Comparison of ENCODE assay signal across 23 cellular contexts in the genomic region with DNA sequence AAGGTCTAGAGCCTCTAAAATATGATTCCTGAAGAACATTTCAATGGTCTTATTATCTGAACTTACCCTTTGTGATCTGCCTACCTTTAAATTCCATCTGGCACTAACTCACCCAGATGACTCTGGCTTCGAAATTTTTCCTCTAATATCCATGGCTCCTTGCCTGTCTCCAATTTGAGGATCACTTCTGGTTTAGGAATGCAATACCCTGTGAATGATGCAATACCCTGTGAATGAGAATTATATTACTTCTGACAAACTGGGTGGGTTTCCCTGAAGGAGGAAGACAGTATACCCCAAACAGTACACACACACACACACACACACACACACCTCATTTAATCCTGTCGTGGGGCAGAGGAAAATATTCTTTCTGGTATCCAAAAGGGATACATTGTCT.
DNase-seq lines count a peak whose midpoint lies in the region; ATAC-seq, FAIRE-seq and TF ChIP-seq lines count a peak whose summit lies in the region.
"Had no signal": no experiment of that assay in that cellular context is flagged by ENCODE, and none has a peak within 500 bp of the region (broad histone marks: within the 10 kb centered on the region; RNA-seq: fewer than 3 reads in every experiment).

No MANE protein-coding gene starts in this region.

- POLR2A ChIA-PET in IMR-90 (lab: Charles Lee; ENCODE audit: unreplicated experiment) = no interaction called here
- POLR2A ChIA-PET in K562 (lab: Yijun Ruan, JAX) = no interaction called here

- H3K9me1 ChIP-seq in IMR-90 (ENCODE audit: insufficient read depth, low read length) (no peaks in the 10 kb centered on the region), K562 (ENCODE audit: control insufficient read depth, insufficient read depth, low read length) (no peaks in the 10 kb centered on the region)

- H2BK5ac ChIP-seq in IMR-90 (ENCODE audit: low read depth, low read length, poor library complexity, severe bottlenecking) = no peak overlapping the region

- H3K4me2 ChIP-seq in IMR-90 (ENCODE audit: low read depth, low read length) = no peak overlapping the region
- no peak overlapping the region for H3K4me2 ChIP-seq in K562 (ENCODE audit: insufficient read depth, low read length)
- H3K4me2 ChIP-seq: A549; BLaER1 treated with 17β-estradiol and CSF1 and Interleukin-3, amounts not matched to agents 10 nM and 100 nM had no signal

- TF ChIP-seq EP300 in K562 (IDR thresholded peaks at IDR 0.05; ENCODE audit: low read length) = no peak

- H3K4me3 Mint-ChIP-seq in activated T-cell treated with anti-CD3 and anti-CD28 coated beads, Interleukin-2, amount 50 U/mL, for 72 hours = no peak overlapping the region
- H3K4me3 Mint-ChIP-seq in endothelial cell (ENCODE audit: unreplicated experiment) (peak overlapping the region; percentile 73), chondrocyte (ENCODE audit: unreplicated experiment) (no peak overlapping the region)
- H3K4me3 Mint-ChIP-seq: B cell; CD4-positive, alpha-beta T cell; CD8-positive, alpha-beta T cell had no signal

- ATAC-seq in activated T-cell treated with anti-CD3 and anti-CD28 coated beads, Interleukin-2, amount 50 U/mL, for 72 hours (replicated peaks in 1 of 2) = no peak
- ATAC-seq in IMR-90 (ENCODE audit: low read depth) = no peak
- ATAC-seq in K562 = no peak
- no peak for ATAC-seq in HG02870 (IDR thresholded peaks at IDR 0.05; ENCODE audit: unreplicated experiment)
- ATAC-seq: A549; CD8-positive, alpha-beta T cell had no signal

- peaks cover 15 to 27% of the 10 kb centered on the region in 2 donors for H3K9me3 Mint-ChIP-seq in activated T-cell treated with anti-CD3 and anti-CD28 coated beads, Interleukin-2, amount 50 U/mL, for 72 hours
- peaks cover 50% of the 10 kb centered on the region for H3K9me3 Mint-ChIP-seq in endothelial cell (ENCODE audit: unreplicated experiment)
- peaks cover 64% of the 10 kb centered on the region for H3K9me3 Mint-ChIP-seq in chondrocyte (ENCODE audit: low read depth)

- TF ChIP-seq POLR2A in IMR-90 (IDR thresholded peaks at IDR 0.05; ENCODE audit: low read depth, low read length) (no peak), K562 (conservative IDR thresholded peaks at IDR 0.05) (no peak)

- H3K4me1 ChIP-seq in IMR-90 (ENCODE audit: control insufficient read depth, insufficient read depth, low read length) (no peaks in the 10 kb centered on the region), K562 (replicated peaks in 1 of 2; ENCODE audit: control insufficient read depth in 2 of 2, insufficient read depth in 2 of 2, low read length in 2 of 2) (no peaks in the 10 kb centered on the region)
- H3K4me1 ChIP-seq: A549; BLaER1 treated with 17β-estradiol and CSF1 and Interleukin-3, amounts not matched to agents 10 nM and 100 nM had no signal

- H3K27ac Mint-ChIP-seq in activated T-cell treated with anti-CD3 and anti-CD28 coated beads, Interleukin-2, amount 50 U/mL, for 72 hours = peak overlapping the region; percentile 82
- no peak overlapping the region for H3K27ac Mint-ChIP-seq in endothelial cell (ENCODE audit: unreplicated experiment)
- H3K27ac Mint-ChIP-seq in chondrocyte (ENCODE audit: unreplicated experiment) = no peak overlapping the region
- H3K27ac Mint-ChIP-seq: B cell; CD4-positive, alpha-beta T cell; CD8-positive, alpha-beta T cell had no signal

- H4K20me1 ChIP-seq in IMR-90 (ENCODE audit: insufficient read depth, low read length) (no peaks in the 10 kb centered on the region), K562 (replicated peaks; ENCODE audit: control insufficient read depth, insufficient read depth, low read length) (no peaks in the 10 kb centered on the region)
- H4K20me1 ChIP-seq: BLaER1 treated with 17β-estradiol and CSF1 and Interleukin-3, amounts not matched to agents 10 nM and 100 nM had no signal

- 100% methylated on average over 1 of the region's 2 CpGs; no CpG with 5 or more reads in 1 of the 2 experiments for WGBS in IMR-90 (ENCODE audit: extremely low coverage in 2 of 2, insufficient read length in 1 of 2), 2 experiments
- 94% methylated on average over 2 of the region's 2 CpGs for WGBS in K562 (ENCODE audit: insufficient coverage, low coverage, missing lambda C conversion rate)

- H2BK20ac ChIP-seq in IMR-90 (ENCODE audit: low read depth, low read length) = no peak overlapping the region

- no peak overlapping the region for H2BK15ac ChIP-seq in IMR-90 (ENCODE audit: low read depth, low read length)

- no peak overlapping the region for H4K8ac ChIP-seq in IMR-90 (ENCODE audit: low read depth in 2 of 2, low read length in 2 of 2)

- in situ Hi-C loops in IMR-90 (cut with MboI; ENCODE audit: low sequenced_read_pairs) (no loop called here), K562 (cut with MboI) (no loop called here)

- H3K27me3 ChIP-seq in IMR-90 (ENCODE audit: control insufficient read depth, insufficient read depth, low read length) = no peaks in the 10 kb centered on the region
- no peaks in the 10 kb centered on the region for H3K27me3 ChIP-seq in K562 (ENCODE audit: control insufficient read depth in 2 of 2, insufficient read depth in 2 of 2, low read length in 2 of 2)
- H3K27me3 ChIP-seq: BLaER1 treated with 17β-estradiol and CSF1 and Interleukin-3, amounts not matched to agents 10 nM and 100 nM had no signal

- no peak overlapping the region for H2AFZ ChIP-seq in IMR-90 (replicated peaks; ENCODE audit: low read length, poor library complexity)
- H2AFZ ChIP-seq in K562 (ENCODE audit: low read depth, low read length) = no peak overlapping the region

- no peak for FAIRE-seq in K562 (lab: Jason Lieb, UNC)
- FAIRE-seq: A549, D721Med, G401.6, GM12891, GM19239 had no signal

- no peak overlapping the region for H2AK9ac ChIP-seq in IMR-90 (replicated peaks; ENCODE audit: low read depth, low read length, poor library complexity)

- no peaks in the 10 kb centered on the region for H3K4me1 Mint-ChIP-seq in activated T-cell treated with anti-CD3 and anti-CD28 coated beads, Interleukin-2, amount 50 U/mL, for 72 hours (ENCODE audit: low read depth)
- H3K4me1 Mint-ChIP-seq in endothelial cell (ENCODE audit: unreplicated experiment) (no peaks in the 10 kb centered on the region), chondrocyte (ENCODE audit: low read depth) (no peaks in the 10 kb centered on the region)
- H3K4me1 Mint-ChIP-seq: B cell had no signal

- TF ChIP-seq CTCF in IMR-90 (conservative IDR thresholded peaks at IDR 0.05; ENCODE audit: low read depth, low read length) (no peak), K562 (IDR thresholded peaks at IDR 0.05 in 2 of 3, conservative IDR thresholded peaks at IDR 0.05 in 1 of 3; ENCODE audit: insufficient read depth in 2 of 3, low read depth in 1 of 3, low read length in 3 of 3) (no peak), endothelial cell (IDR thresholded peaks at IDR 0.05; ENCODE audit: unreplicated experiment) (no peak), chondrocyte (IDR thresholded peaks at IDR 0.05) (no peak)

- CTCF ChIA-PET in IMR-90 (lab: Yijun Ruan, JAX) = no interaction called here
- CTCF ChIA-PET in K562 (lab: Yijun Ruan, JAX; ENCODE audit: low intra/inter-chr PET ratio) = no interaction called here

- intact Hi-C loops in IMR-90 (cut with micrococcal nuclease) (no loop called here), K562 (cut with micrococcal nuclease) (no loop called here)

- H2BK120ac ChIP-seq in IMR-90 (ENCODE audit: low read depth, low read length) = no peak overlapping the region

- H3K9ac ChIP-seq in IMR-90 (ENCODE audit: low read depth, low read length) = no peak overlapping the region
- H3K9ac ChIP-seq in K562 (ENCODE audit: insufficient read depth in 1 of 2, low read depth in 2 of 2, low read length in 2 of 2) = no peak overlapping the region
- H3K9ac ChIP-seq: BLaER1 treated with 17β-estradiol and CSF1 and Interleukin-3, amounts not matched to agents 10 nM and 100 nM had no signal

- no peaks in the 10 kb centered on the region for H3K79me2 ChIP-seq in K562 (ENCODE audit: control insufficient read depth, insufficient read depth, low read length)

- no peak overlapping the region for H3K23ac ChIP-seq in IMR-90 (ENCODE audit: low read depth, low read length)

- no peak overlapping the region for H3K14ac ChIP-seq in IMR-90 (replicated peaks; ENCODE audit: low read depth, low read length)

- no peak overlapping the region for H3K4ac ChIP-seq in IMR-90 (ENCODE audit: low read depth, low read length)

- H3K56ac ChIP-seq in IMR-90 (ENCODE audit: extremely low read depth, insufficient read depth, low read length) = no peak overlapping the region

- H3K36me3 Mint-ChIP-seq in activated T-cell treated with anti-CD3 and anti-CD28 coated beads, Interleukin-2, amount 50 U/mL, for 72 hours (ENCODE audit: insufficient read depth in 2 of 2) = peaks cover 45 to 63% of the 10 kb centered on the region in 2 donors
- peaks cover 63% of the 10 kb centered on the region for H3K36me3 Mint-ChIP-seq in endothelial cell (ENCODE audit: low read depth, unreplicated experiment)
- H3K36me3 Mint-ChIP-seq in chondrocyte (ENCODE audit: low read depth) = peaks cover 63% of the 10 kb centered on the region

- H3K79me1 ChIP-seq in IMR-90 (ENCODE audit: low read depth in 1 of 2, low read length in 2 of 2) = no peaks in the 10 kb centered on the region

- dilution Hi-C loops in IMR-90 (cut with HindIII; ENCODE audit: low sequenced_read_pairs, unreplicated experiment) = no loop called here

- no peak overlapping the region for H3K4me3 ChIP-seq in IMR-90 (ENCODE audit: insufficient read depth, low read depth, low read length)
- no peak overlapping the region for H3K4me3 ChIP-seq in K562
- H3K4me3 ChIP-seq: A549 had no signal

- no peak overlapping the region for H4K5ac ChIP-seq in IMR-90 (ENCODE audit: low read depth, low read length)

- no peak for DNase-seq in activated T-cell treated with anti-CD3 and anti-CD28 coated beads, Interleukin-2, amount 50 U/mL, for 72 hours
- DNase-seq in activated T-cell treated with anti-CD3 and anti-CD28 coated beads for 4 hours (no peak), IMR-90 (no peak), K562 (ENCODE audit: extremely low read depth in 1 of 4, low spot score in 3 of 4) (no peak), endothelial cell (ENCODE audit: low spot score) (no peak), chondrocyte (ENCODE audit: low spot score) (no peak), NCI-H2196 treated with DMSO at 0.1 percent for 48 hours (lab: John Stamatoyannopoulos, UW; ENCODE audit: unreplicated experiment) (no peak)
- DNase-seq: AML-193; CD4-positive, alpha-beta T cell; CD8-positive, alpha-beta T cell; COR-L47; DMS79 treated with DMSO at 0.1 percent for 48 hours; GF-D8 had no signal

- H4K91ac ChIP-seq in IMR-90 (ENCODE audit: insufficient read depth, low read depth, low read length) = no peak overlapping the region

- BruUV-seq in IMR-90 (replicated peaks; lab: Mats Ljungman, UMichigan) (no TSS peak), K562 (replicated peaks; lab: Mats Ljungman, UMichigan) (no TSS peak)

- H3K27ac ChIP-seq in IMR-90 (ENCODE audit: insufficient read depth, low read length) = no peak overlapping the region
- H3K27ac ChIP-seq in K562 (ENCODE audit: extremely low read depth, low read depth, low read length) = no peak overlapping the region
- H3K27ac ChIP-seq: 22Rv1; A549; BLaER1 treated with 17β-estradiol and CSF1 and Interleukin-3, amounts not matched to agents 10 nM and 100 nM; C4-2B had no signal

- H3K9me3 ChIP-seq in IMR-90 (ENCODE audit: control insufficient read depth, insufficient read depth, low read length) (peaks cover 43% of the 10 kb centered on the region), K562 (replicated peaks; ENCODE audit: control insufficient read depth, insufficient read depth, low read depth, low read length) (peaks cover 39% of the 10 kb centered on the region)

- no peak for TF ChIP-seq RAD21 in IMR-90 (IDR thresholded peaks at IDR 0.05; ENCODE audit: low read length)
- no peak for TF ChIP-seq RAD21 in K562 (CRISPR knock-in tag; conservative IDR thresholded peaks at IDR 0.05 in 1 of 2, IDR thresholded peaks at IDR 0.05 in 1 of 2)

- H2AK5ac ChIP-seq in IMR-90 (ENCODE audit: low read depth, low read length) = no peak overlapping the region

- H3K27me3 Mint-ChIP-seq in activated T-cell treated with anti-CD3 and anti-CD28 coated beads, Interleukin-2, amount 50 U/mL, for 72 hours (ENCODE audit: low read depth) = no peaks in the 10 kb centered on the region
- peaks cover 4% of the 10 kb centered on the region for H3K27me3 Mint-ChIP-seq in endothelial cell (ENCODE audit: unreplicated experiment)
- H3K27me3 Mint-ChIP-seq in chondrocyte (ENCODE audit: low read depth) = no peaks in the 10 kb centered on the region
- H3K27me3 Mint-ChIP-seq: B cell; CD4-positive, alpha-beta T cell had no signal

- H3K36me3 ChIP-seq in IMR-90 (ENCODE audit: control insufficient read depth, insufficient read depth, low read length) = peaks cover 17% of the 10 kb centered on the region
- peaks cover 48% of the 10 kb centered on the region for H3K36me3 ChIP-seq in K562 (ENCODE audit: control insufficient read depth, insufficient read depth, low read length)

- no peak overlapping the region for H3K18ac ChIP-seq in IMR-90 (ENCODE audit: low read depth, low read length)
